In genomic region chr5:177432905-177433657, GRCh38 we compare ENCODE assay signal across 15 cellular contexts. TPM values are rescaled to one million over a fixed set of nuclear protein-coding genes. Genes with fewer than 3 reads are reported as not detected.
A peak's percentile ranks its signal among the peaks of the same experiment; 100 is the strongest.
DNase-seq lines count a peak whose midpoint lies in the region; ATAC-seq and TF ChIP-seq lines count a peak whose summit lies in the region.
"Had no signal": no experiment of that assay in that cellular context is flagged by ENCODE, and none has a peak within 500 bp of the region (broad histone marks: within the 10 kb centered on the region; RNA-seq: fewer than 3 reads in every experiment).

No MANE protein-coding gene starts in this region.

- H3K4me1 Mint-ChIP-seq in activated naive CD4-positive, alpha-beta T cell treated with anti-CD3 and anti-CD28 coated beads, Interleukin-2, amount 50 U/mL, for 24 hours, result peaks cover 74% of the 10 kb centered on the region
- peaks cover 60% of the 10 kb centered on the region for H3K4me1 Mint-ChIP-seq in central memory CD8-positive, alpha-beta T cell
- peaks cover 45 to 70% of the 10 kb centered on the region in 2 donors for H3K4me1 Mint-ChIP-seq in stimulated activated naive B cell treated with anti-CD40 and anti-IgM and Interleukin-4, amounts not matched to agents 10 μg/mL and 1 μg/mL and 100 μg/mL, for 72 hours

- H3K27me3 Mint-ChIP-seq in activated naive CD4-positive, alpha-beta T cell treated with anti-CD3 and anti-CD28 coated beads, Interleukin-2, amount 50 U/mL, for 24 hours, result no peaks in the 10 kb centered on the region
- no peaks in the 10 kb centered on the region for H3K27me3 Mint-ChIP-seq in central memory CD8-positive, alpha-beta T cell
- no peaks in the 10 kb centered on the region for H3K27me3 Mint-ChIP-seq in stimulated activated naive B cell treated with anti-CD40 and anti-IgM and Interleukin-4, amounts not matched to agents 10 μg/mL and 1 μg/mL and 100 μg/mL, for 72 hours

- no peaks in the 10 kb centered on the region for H3K9me3 Mint-ChIP-seq in activated naive CD4-positive, alpha-beta T cell treated with anti-CD3 and anti-CD28 coated beads, Interleukin-2, amount 50 U/mL, for 24 hours
- no peaks in the 10 kb centered on the region for H3K9me3 Mint-ChIP-seq in central memory CD8-positive, alpha-beta T cell
- no peaks in the 10 kb centered on the region for H3K9me3 Mint-ChIP-seq in stimulated activated naive B cell treated with anti-CD40 and anti-IgM and Interleukin-4, amounts not matched to agents 10 μg/mL and 1 μg/mL and 100 μg/mL, for 72 hours

- H3K4me3 ChIP-seq in NB4 (ENCODE audit: low read depth, low read length), result no peak overlapping the region
- no peak overlapping the region for H3K4me3 ChIP-seq in foreskin fibroblast (ENCODE audit: low read depth in 1 of 2, low read length in 2 of 2)
- H3K4me3 ChIP-seq: tibial nerve had no signal

- H3K27ac Mint-ChIP-seq in activated naive CD4-positive, alpha-beta T cell treated with anti-CD3 and anti-CD28 coated beads, Interleukin-2, amount 50 U/mL, for 24 hours, result peak overlapping the region; percentile 70
- H3K27ac Mint-ChIP-seq in central memory CD8-positive, alpha-beta T cell (ENCODE audit: low read depth), result peak overlapping the region; percentile 51
- peak overlapping the region; percentile 49 for H3K27ac Mint-ChIP-seq in stimulated activated naive B cell treated with anti-CD40 and anti-IgM and Interleukin-4, amounts not matched to agents 10 μg/mL and 1 μg/mL and 100 μg/mL, for 72 hours

- no peak for TF ChIP-seq POLR2A in NB4 (IDR thresholded peaks at IDR 0.05; ENCODE audit: extremely low read depth, insufficient read length)

- TF ChIP-seq CTCF in NB4 (IDR thresholded peaks at IDR 0.05; ENCODE audit: low read depth, low read length) (no peak), foreskin fibroblast (IDR thresholded peaks at IDR 0.05; ENCODE audit: low read depth, low read length) (no peak)

- no peak for DNase-seq in activated naive CD4-positive, alpha-beta T cell (lab: John Stamatoyannopoulos, UW)
- peak; percentile 1 for DNase-seq in NB4 (ENCODE audit: low read depth)
- no peak for DNase-seq in central memory CD8-positive, alpha-beta T cell (ENCODE audit: low spot score in 2 of 2)
- no peak for DNase-seq in stimulated activated naive B cell treated with anti-CD40 and anti-IgM and Interleukin-4, amounts not matched to agents 10 μg/mL and 1 μg/mL and 100 μg/mL, for 72 hours
- no peak for DNase-seq in foreskin fibroblast
- DNase-seq in HT-29 (ENCODE audit: low spot score), result no peak
- no peak for DNase-seq in NCI-H2196 (lab: John Stamatoyannopoulos, UW; ENCODE audit: unreplicated experiment)
- DNase-seq: NCI-H2029 treated with DMSO at 0.1 percent for 48 hours, retina had no signal

- ATAC-seq in central memory CD8-positive, alpha-beta T cell (replicated peaks; ENCODE audit: extremely low read depth, poor library complexity, severe bottlenecking), result no peak
- no peak for ATAC-seq in stimulated activated naive B cell treated with anti-CD40 and anti-IgM and Interleukin-4, amounts not matched to agents 10 μg/mL and 1 μg/mL and 100 μg/mL, for 72 hours (replicated peaks)

- peaks cover 10% of the 10 kb centered on the region for H3K36me3 Mint-ChIP-seq in activated naive CD4-positive, alpha-beta T cell treated with anti-CD3 and anti-CD28 coated beads, Interleukin-2, amount 50 U/mL, for 24 hours
- peaks cover 81% of the 10 kb centered on the region for H3K36me3 Mint-ChIP-seq in central memory CD8-positive, alpha-beta T cell (ENCODE audit: insufficient read depth)
- peaks cover 54 to 68% of the 10 kb centered on the region in 2 donors for H3K36me3 Mint-ChIP-seq in stimulated activated naive B cell treated with anti-CD40 and anti-IgM and Interleukin-4, amounts not matched to agents 10 μg/mL and 1 μg/mL and 100 μg/mL, for 72 hours

- H3K4me3 Mint-ChIP-seq in activated naive CD4-positive, alpha-beta T cell treated with anti-CD3 and anti-CD28 coated beads, Interleukin-2, amount 50 U/mL, for 24 hours, result peak overlapping the region; percentile 51
- H3K4me3 Mint-ChIP-seq in central memory CD8-positive, alpha-beta T cell, result peak overlapping the region; percentile 80
- peak overlapping the region; percentile 44 to 57 for H3K4me3 Mint-ChIP-seq in stimulated activated naive B cell treated with anti-CD40 and anti-IgM and Interleukin-4, amounts not matched to agents 10 μg/mL and 1 μg/mL and 100 μg/mL, for 72 hours

RNA-seq across cellular contexts. Expression of gene GRK6, which starts 6.6 kb away (rescaled TPM):
- 87.7 and 94.2 TPM in 2 replicates for total RNA-seq in HT-29 (2014; rRNA removed; shearing (Covaris generic))

RNA-seq across cellular contexts. Expression of gene PRR7, which starts 13.5 kb away (rescaled TPM):
- total RNA-seq in HT-29 (2014; rRNA removed; shearing (Covaris generic)), result 69.3 and 86.7 TPM in 2 replicates

RNA-seq across cellular contexts. Expression of gene F12, which starts 23.7 kb away (rescaled TPM):
- total RNA-seq in HT-29 (2014; rRNA removed; shearing (Covaris generic)), result 52.9 TPM in 2 replicates

RNA-seq across cellular contexts. Expression of gene PFN3, which starts 32.6 kb away (rescaled TPM):
- total RNA-seq in HT-29 (2014; rRNA removed; shearing (Covaris generic)), result not detected in 2 replicates
- total RNA-seq: fibroblast of lung, left lobe of liver, MCF 10A, myocyte, tibial nerve had no signal

RNA-seq across cellular contexts. Expression of gene DBN1, which starts 40.4 kb away (rescaled TPM):
- total RNA-seq in HT-29 (2014; rRNA removed; shearing (Covaris generic)), result 11.3 and 12.9 TPM in 2 replicates
